1 cellular context compared by ENCODE assay signal in the genomic region with DNA sequence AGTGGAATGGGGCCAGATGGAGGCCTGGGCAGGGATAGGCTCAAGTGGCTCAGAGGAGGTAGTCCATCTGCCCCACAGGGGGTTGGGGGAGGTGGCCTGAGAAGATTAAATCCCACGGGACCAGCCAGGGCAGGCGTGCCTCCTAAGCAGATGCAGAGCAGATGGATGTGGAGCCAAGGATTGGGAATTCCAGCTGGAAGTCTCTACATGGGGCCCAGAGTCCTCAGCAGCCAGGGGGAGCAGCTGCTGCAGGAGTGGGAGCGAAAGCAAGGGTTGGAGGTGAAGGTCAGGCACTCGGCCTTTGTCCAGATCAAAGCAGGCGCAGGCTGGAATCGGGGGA.
TF ChIP-seq lines count a peak whose summit lies in the region.

No MANE protein-coding gene starts in this region.

TF ChIP-seq in IMR-90, 13 proteins besides CTCF, POLR2A, EP300 and RAD21 (continued from another document):
- no peak for TF ChIP-seq CEBPB (IDR thresholded peaks at IDR 0.05; ENCODE audit: low read depth, low read length)
- TF ChIP-seq MAFK (IDR thresholded peaks at IDR 0.05; ENCODE audit: low read depth, low read length) = no peak
- TF ChIP-seq RFX5 (IDR thresholded peaks at IDR 0.05; ENCODE audit: low read depth, low read length) = no peak
- TF ChIP-seq CHD1 (IDR thresholded peaks at IDR 0.05; ENCODE audit: low read depth, low read length) = no peak
- no peak for TF ChIP-seq MAZ (IDR thresholded peaks at IDR 0.05; ENCODE audit: borderline replicate concordance, low read depth, low read length)
- no peak for TF ChIP-seq BHLHE40 (IDR thresholded peaks at IDR 0.05; ENCODE audit: low read depth, low read length)
